8 cellular contexts compared by ENCODE assay signal in genomic region chr4:88054909-88055308, GRCh38. TPM values are rescaled to one million over a fixed set of nuclear protein-coding genes. Genes with fewer than 3 reads are reported as not detected.
A peak's percentile ranks its signal among the peaks of the same experiment; 100 is the strongest.
DNase-seq lines count a peak whose midpoint lies in the region; ATAC-seq and TF ChIP-seq lines count a peak whose summit lies in the region.

No MANE protein-coding gene starts in this region.

- H3K4me1 Mint-ChIP-seq in activated CD4-positive, alpha-beta T cell treated with anti-CD3 and anti-CD28 coated beads for 36 hours = no peaks in the 10 kb centered on the region

- no peak overlapping the region for H2BK15ac ChIP-seq in IMR-90 (ENCODE audit: low read depth, low read length)

- TF ChIP-seq RAD21 in IMR-90 (IDR thresholded peaks at IDR 0.05; ENCODE audit: low read length) = peak; percentile 81

- H3K4me1 ChIP-seq in IMR-90 (ENCODE audit: control insufficient read depth, insufficient read depth, low read length) (no peaks in the 10 kb centered on the region), ascending aorta (no peaks in the 10 kb centered on the region)

- H3K4me2 ChIP-seq in IMR-90 (ENCODE audit: low read depth, low read length) = no peak overlapping the region

- H3K14ac ChIP-seq in IMR-90 (replicated peaks; ENCODE audit: low read depth, low read length) = no peak overlapping the region

- no peak overlapping the region for H4K8ac ChIP-seq in IMR-90 (ENCODE audit: low read depth in 2 of 2, low read length in 2 of 2)

- H3K9ac ChIP-seq in IMR-90 (ENCODE audit: low read depth, low read length) = no peak overlapping the region

- no CpG with 5 or more reads among the region's 2 CpGs for WGBS in IMR-90 (ENCODE audit: extremely low coverage in 2 of 2, insufficient read length in 1 of 2), 2 experiments

- TF ChIP-seq POLR2A in IMR-90 (IDR thresholded peaks at IDR 0.05; ENCODE audit: low read depth, low read length) = no peak

- peaks cover 16% of the 10 kb centered on the region for H3K36me3 Mint-ChIP-seq in activated CD4-positive, alpha-beta T cell treated with anti-CD3 and anti-CD28 coated beads for 36 hours (ENCODE audit: low read depth)

- H3K36me3 ChIP-seq in IMR-90 (ENCODE audit: control insufficient read depth, insufficient read depth, low read length) = peaks cover 16% of the 10 kb centered on the region
- H3K36me3 ChIP-seq in ascending aorta = peaks cover 69 to 95% of the 10 kb centered on the region in 2 donors
- H3K36me3 ChIP-seq in kidney epithelial cell (ENCODE audit: control insufficient read depth, insufficient read depth, low read length) = no peaks in the 10 kb centered on the region

- peak; percentile 64 for TF ChIP-seq CTCF in IMR-90 (conservative IDR thresholded peaks at IDR 0.05; ENCODE audit: low read depth, low read length)
- peak; percentile 11 to 44 (median 12) for TF ChIP-seq CTCF in ascending aorta (IDR thresholded peaks at IDR 0.05)
- peak; percentile 42 for TF ChIP-seq CTCF in kidney epithelial cell (IDR thresholded peaks at IDR 0.05; ENCODE audit: insufficient read depth, low read length, poor library complexity, severe bottlenecking)

- peak; percentile 6 for DNase-seq in activated CD4-positive, alpha-beta T cell treated with anti-CD3 and anti-CD28 coated beads for 36 hours
- no peak for DNase-seq in activated CD4-positive, alpha-beta T cell treated with anti-CD3 and anti-CD28 coated beads for 48 hours
- DNase-seq in IMR-90 (peak; percentile 72), ascending aorta (ENCODE audit: low spot score in 2 of 2) (no peak), kidney epithelial cell (ENCODE audit: low read depth) (no peak), ecto neural progenitor cell (ENCODE audit: low spot score) (no peak), epidermal melanocyte (ENCODE audit: insufficient read length, low spot score) (no peak)

- H3K4me3 ChIP-seq in IMR-90 (ENCODE audit: insufficient read depth, low read depth, low read length) (no peak overlapping the region), ascending aorta (no peak overlapping the region), kidney epithelial cell (ENCODE audit: low read depth, low read length) (no peak overlapping the region)

- in situ Hi-C loops in IMR-90 (cut with MboI; ENCODE audit: low sequenced_read_pairs) = no loop called here

- H3K23ac ChIP-seq in IMR-90 (ENCODE audit: low read depth, low read length) = no peak overlapping the region

- H3K27ac Mint-ChIP-seq in activated CD4-positive, alpha-beta T cell treated with anti-CD3 and anti-CD28 coated beads for 36 hours = no peak overlapping the region

- H2BK120ac ChIP-seq in IMR-90 (ENCODE audit: low read depth, low read length) = no peak overlapping the region

- H4K20me1 ChIP-seq in IMR-90 (ENCODE audit: insufficient read depth, low read length) = no peaks in the 10 kb centered on the region

- no peak overlapping the region for H4K91ac ChIP-seq in IMR-90 (ENCODE audit: insufficient read depth, low read depth, low read length)

- no peak overlapping the region for H2AFZ ChIP-seq in IMR-90 (replicated peaks; ENCODE audit: low read length, poor library complexity)

- no peak overlapping the region for H2BK5ac ChIP-seq in IMR-90 (ENCODE audit: low read depth, low read length, poor library complexity, severe bottlenecking)

- H2AK5ac ChIP-seq in IMR-90 (ENCODE audit: low read depth, low read length) = no peak overlapping the region

- no peak for ATAC-seq in activated CD4-positive, alpha-beta T cell treated with anti-CD3 and anti-CD28 coated beads for 36 hours
- ATAC-seq in IMR-90 (ENCODE audit: low read depth) = peak; percentile 99
- ATAC-seq in GM21737 (IDR thresholded peaks at IDR 0.05; ENCODE audit: unreplicated experiment) = no peak

- no peaks in the 10 kb centered on the region for H3K27me3 Mint-ChIP-seq in activated CD4-positive, alpha-beta T cell treated with anti-CD3 and anti-CD28 coated beads for 36 hours

- CTCF ChIA-PET in activated CD4-positive, alpha-beta T cell treated with anti-CD3 and anti-CD28 coated beads for 36 hours (lab: Charles Lee) = interaction anchor here (0.6 to 1.6 kb wide), 2 partner anchors 21 to 157 kb away, joined by 5 to 6 read pairs; no protein-coding TSS in a partner anchor
- CTCF ChIA-PET in IMR-90 (lab: Yijun Ruan, JAX) = interaction anchor here (0.8 to 2.2 kb wide), 8 partner anchors 10 to 468 kb away, joined by 3 to 24 read pairs (median 4); no protein-coding TSS in a partner anchor

- intact Hi-C loops in activated CD4-positive, alpha-beta T cell treated with anti-CD3 and anti-CD28 coated beads for 36 hours (cut with DNase I, micrococcal nuclease) = no loop called here
- intact Hi-C loops in IMR-90 (cut with micrococcal nuclease) (loop anchor here (1.0 to 10.0 kb wide), 3 partner anchors 157 to 462 kb away; partner anchors contain the start of gene PPM1K), ascending aorta (cut with DNase I) (no loop called here)

- H3K27ac ChIP-seq in IMR-90 (ENCODE audit: insufficient read depth, low read length) (no peak overlapping the region), ascending aorta (no peak overlapping the region)

- H3K9me3 Mint-ChIP-seq in activated CD4-positive, alpha-beta T cell treated with anti-CD3 and anti-CD28 coated beads for 36 hours (ENCODE audit: low read depth) = no peaks in the 10 kb centered on the region

- H3K56ac ChIP-seq in IMR-90 (ENCODE audit: extremely low read depth, insufficient read depth, low read length) = no peak overlapping the region

- no peak overlapping the region for H3K4ac ChIP-seq in IMR-90 (ENCODE audit: low read depth, low read length)

- H3K9me3 ChIP-seq in IMR-90 (ENCODE audit: control insufficient read depth, insufficient read depth, low read length) (no peaks in the 10 kb centered on the region), ascending aorta (no peaks in the 10 kb centered on the region)

- POLR2A ChIA-PET in activated CD4-positive, alpha-beta T cell treated with anti-CD3 and anti-CD28 coated beads for 36 hours (lab: Charles Lee) = no interaction called here
- POLR2A ChIA-PET in IMR-90 (lab: Charles Lee; ENCODE audit: unreplicated experiment) = no interaction called here

- no TSS peak for BruUV-seq in IMR-90 (replicated peaks; lab: Mats Ljungman, UMichigan)

- no peak overlapping the region for H4K5ac ChIP-seq in IMR-90 (ENCODE audit: low read depth, low read length)

- H3K4me3 Mint-ChIP-seq in activated CD4-positive, alpha-beta T cell treated with anti-CD3 and anti-CD28 coated beads for 36 hours = no peak overlapping the region

- no peak overlapping the region for H3K18ac ChIP-seq in IMR-90 (ENCODE audit: low read depth, low read length)

- H3K9me1 ChIP-seq in IMR-90 (ENCODE audit: insufficient read depth, low read length) = no peaks in the 10 kb centered on the region

- H3K79me1 ChIP-seq in IMR-90 (ENCODE audit: low read depth in 1 of 2, low read length in 2 of 2) = no peaks in the 10 kb centered on the region

- no peak overlapping the region for H2AK9ac ChIP-seq in IMR-90 (replicated peaks; ENCODE audit: low read depth, low read length, poor library complexity)

- no peaks in the 10 kb centered on the region for H3K27me3 ChIP-seq in IMR-90 (ENCODE audit: control insufficient read depth, insufficient read depth, low read length)
- no peaks in the 10 kb centered on the region for H3K27me3 ChIP-seq in ascending aorta
- no peaks in the 10 kb centered on the region for H3K27me3 ChIP-seq in kidney epithelial cell (ENCODE audit: control insufficient read depth, insufficient read depth, low read length)

- dilution Hi-C loops in IMR-90 (cut with HindIII; ENCODE audit: low sequenced_read_pairs, unreplicated experiment) = no loop called here

- no peak overlapping the region for H2BK20ac ChIP-seq in IMR-90 (ENCODE audit: low read depth, low read length)

TF ChIP-seq in IMR-90, 13 proteins besides CTCF, POLR2A, EP300 and RAD21:
- TF ChIP-seq RFX5 (IDR thresholded peaks at IDR 0.05; ENCODE audit: low read depth, low read length) = no peak
- TF ChIP-seq CHD1 (IDR thresholded peaks at IDR 0.05; ENCODE audit: low read depth, low read length) = no peak
- TF ChIP-seq MAZ (IDR thresholded peaks at IDR 0.05; ENCODE audit: borderline replicate concordance, low read depth, low read length) = no peak
- TF ChIP-seq BHLHE40 (IDR thresholded peaks at IDR 0.05; ENCODE audit: low read depth, low read length) = no peak
- TF ChIP-seq SMC3 (IDR thresholded peaks at IDR 0.05; ENCODE audit: low read depth, low read length) = peak; percentile 90
- no peak for TF ChIP-seq NFE2L2 (IDR thresholded peaks at IDR 0.05; ENCODE audit: low read depth, low read length)

RNA-seq across cellular contexts. Expression of gene PKD2, which starts 47.5 kb away (rescaled TPM):
- total RNA-seq in activated CD4-positive, alpha-beta T cell treated with anti-CD3 and anti-CD28 coated beads for 36 hours = 1 to 10 TPM; 4.1 to 5.0 TPM
- 51.3 and 96.7 TPM in 2 replicates for total RNA-seq in IMR-90 (2012; rRNA removed)
- polyA plus RNA-seq in IMR-90 (2012; rRNA removed) = 37.3 and 43.8 TPM in 2 replicates
- 6.0 and 7.7 TPM in 2 replicates for polyA plus RNA-seq in IMR-90 (2012; cell fraction: cytosol; rRNA removed)
- 11.8 and 68.7 TPM in 2 replicates for polyA plus RNA-seq in IMR-90 (2012; cell fraction: nucleus; rRNA removed; ENCODE audit: low replicate concordance)
- total RNA-seq in ascending aorta = 119 TPM
- 30.4 and 31.6 TPM in 2 replicates for total RNA-seq in kidney epithelial cell

Comparison
In these comparisons a context has a peak if more than half of its experiments do, and no peak if none do; other contexts are left out.
1. DNase-seq: peak in activated CD4-positive, alpha-beta T cell treated with anti-CD3 and anti-CD28 coated beads for 36 hours (single experiment) and IMR-90 (single experiment); none in activated CD4-positive, alpha-beta T cell treated with anti-CD3 and anti-CD28 coated beads for 48 hours (single experiment), ascending aorta (0 of 2), kidney epithelial cell (single experiment), ecto neural progenitor cell (single experiment) and epidermal melanocyte (single experiment).
2. CTCF ChIP-seq: peak in every context shown above with its lines; median percentile 64 in IMR-90; 42 in kidney epithelial cell; 12 in ascending aorta.